In genomic region chr7:130432886-130433285, GRCh38 we compare ENCODE assay signal across 16 cellular contexts. TPM values are rescaled to one million over a fixed set of nuclear protein-coding genes. Genes with fewer than 3 reads are reported as not detected.
A peak's percentile ranks its signal among the peaks of the same experiment; 100 is the strongest.
DNase-seq lines count a peak whose midpoint lies in the region; ATAC-seq, FAIRE-seq and TF ChIP-seq lines count a peak whose summit lies in the region.
"Had no signal": no experiment of that assay in that cellular context is flagged by ENCODE, and none has a peak within 500 bp of the region (broad histone marks: within the 10 kb centered on the region; RNA-seq: fewer than 3 reads in every experiment).

No MANE protein-coding gene starts in this region.

- intact Hi-C loops in left ventricle myocardium inferior (cut with micrococcal nuclease): no loop called here

- H3K4me1 ChIP-seq in left ventricle myocardium inferior: peaks cover 41% of the 10 kb centered on the region
- H3K4me1 ChIP-seq in right atrium auricular region: peaks cover 0 to 16% of the 10 kb centered on the region in 2 donors
- H3K4me1 ChIP-seq: psoas muscle had no signal

- peak overlapping the region; percentile 70 for H3K27ac ChIP-seq in left ventricle myocardium inferior (replicated peaks)
- no peak overlapping the region for H3K27ac ChIP-seq in right atrium auricular region
- H3K27ac ChIP-seq: psoas muscle, transverse colon had no signal

- no peak for FAIRE-seq in urothelium cell line (lab: Jason Lieb, UNC)

- no peaks in the 10 kb centered on the region for H3K9me3 ChIP-seq in left ventricle myocardium inferior (replicated peaks)
- H3K9me3 ChIP-seq in right atrium auricular region: no peaks in the 10 kb centered on the region
- H3K9me3 ChIP-seq: psoas muscle, transverse colon had no signal

- no peak for TF ChIP-seq CTCF in left ventricle myocardium inferior (IDR thresholded peaks at IDR 0.05; ENCODE audit: borderline replicate concordance)
- TF ChIP-seq CTCF in right atrium auricular region (IDR thresholded peaks at IDR 0.05): no peak
- no peak for TF ChIP-seq CTCF in astrocyte of the spinal cord (IDR thresholded peaks at IDR 0.05; ENCODE audit: low read depth, low read length)

- no peaks in the 10 kb centered on the region for H3K36me3 ChIP-seq in left ventricle myocardium inferior
- no peaks in the 10 kb centered on the region for H3K36me3 ChIP-seq in right atrium auricular region
- H3K36me3 ChIP-seq: transverse colon had no signal

- no peak for ATAC-seq in HG02870 (IDR thresholded peaks at IDR 0.05; ENCODE audit: unreplicated experiment)
- ATAC-seq: activated naive CD8-positive, alpha-beta T cell treated with anti-CD3 and anti-CD28 coated beads, Interleukin-2, amount 50 U/mL, for 24 hours; psoas muscle; stimulated activated naive B cell treated with anti-CD40 and anti-IgM and Interleukin-4, amounts not matched to agents 10 μg/mL and 1 μg/mL and 100 μg/mL, for 72 hours; WTC11 had no signal

- H3K27me3 ChIP-seq in left ventricle myocardium inferior (ENCODE audit: low read depth) (no peaks in the 10 kb centered on the region), right atrium auricular region (no peaks in the 10 kb centered on the region)
- H3K27me3 ChIP-seq: transverse colon had no signal

- in situ Hi-C loops in astrocyte of the spinal cord (cut with HindIII; ENCODE audit: low sequenced_read_pairs): no loop called here

- H3K4me3 ChIP-seq in left ventricle myocardium inferior: no peak overlapping the region
- no peak overlapping the region for H3K4me3 ChIP-seq in right atrium auricular region
- no peak overlapping the region for H3K4me3 ChIP-seq in astrocyte of the spinal cord (ENCODE audit: low read depth, low read length)
- H3K4me3 ChIP-seq: psoas muscle, transverse colon had no signal

- no peak for DNase-seq in left ventricle myocardium inferior
- DNase-seq in right atrium auricular region (ENCODE audit: low spot score): no peak
- DNase-seq in astrocyte of the spinal cord (ENCODE audit: low read depth, low spot score): peak; percentile 45
- peak; percentile 70 for DNase-seq in iris pigment epithelial cell (ENCODE audit: low read depth)
- DNase-seq in urothelium cell line (ENCODE audit: low spot score): peak; percentile 10
- no peak for DNase-seq in hypothalamus (lab: John Stamatoyannopoulos, UW)
- no peak for DNase-seq in NCI-H2171 treated with DMSO at 0.1 percent for 48 hours (lab: John Stamatoyannopoulos, UW)
- DNase-seq: 8988T; activated naive CD8-positive, alpha-beta T cell treated with anti-CD3 and anti-CD28 coated beads, Interleukin-2, amount 50 U/mL, for 24 hours; NCI-H446; psoas muscle; stimulated activated CD4-positive, alpha-beta T cell treated with anti-CD3 and anti-CD28 coated beads, Interleukin-15, amount 100 ng/mL, for 24 hours; stimulated activated naive B cell treated with anti-CD40 and anti-IgM and Interleukin-4, amounts not matched to agents 10 μg/mL and 1 μg/mL and 100 μg/mL, for 72 hours; transverse colon had no signal

RNA-seq across cellular contexts. Expression of gene CEP41, which starts 7.9 kb away (rescaled TPM):
- total RNA-seq in left ventricle myocardium inferior (5.8 TPM), right atrium auricular region (1 to 10 TPM; 1.5 to 5.5 TPM)

RNA-seq across cellular contexts. Expression of gene CPA1, which starts 52.6 kb away (rescaled TPM):
- total RNA-seq in left ventricle myocardium inferior: not detected
- total RNA-seq in right atrium auricular region: not detected
- total RNA-seq: transverse colon had no signal

RNA-seq across cellular contexts. Expression of gene MEST, which starts 59.0 kb away (rescaled TPM):
- total RNA-seq in left ventricle myocardium inferior: 4.9 TPM
- 10 to 100 TPM in 1 of 2 donors, 1 to 10 TPM in 1; 7.2 to 27.8 TPM for total RNA-seq in right atrium auricular region

Comparison
In these comparisons a context has a peak if more than half of its experiments do, and no peak if none do; other contexts are left out.
1. DNase-seq: peak in astrocyte of the spinal cord (single experiment), iris pigment epithelial cell (single experiment) and urothelium cell line (single experiment); none in left ventricle myocardium inferior (single experiment), right atrium auricular region (single experiment), hypothalamus (0 of 51) and NCI-H2171 treated with DMSO at 0.1 percent for 48 hours (single experiment).